Comparison of ENCODE assay signal across 8 cellular contexts in the genomic region with DNA sequence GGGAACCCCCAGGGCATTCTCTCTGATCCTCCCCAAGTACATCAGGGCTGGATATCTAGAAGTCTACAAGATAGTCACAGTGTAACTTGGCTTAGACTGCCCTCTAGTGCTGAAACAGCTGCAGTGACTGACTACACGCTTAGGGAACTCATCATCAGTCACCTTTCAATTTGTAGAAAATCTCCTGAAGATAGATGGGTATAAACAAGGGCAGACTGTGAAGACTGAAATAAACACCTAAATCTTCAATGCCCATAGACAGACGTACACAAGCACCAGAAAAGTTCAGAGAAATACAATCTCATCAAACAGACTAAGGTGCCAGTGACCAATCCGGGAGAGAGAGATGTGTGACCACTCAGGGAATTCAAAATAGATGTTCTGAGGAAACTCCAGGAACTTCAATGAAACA. TPM values are rescaled to one million over a fixed set of nuclear protein-coding genes. Genes with fewer than 3 reads are reported as not detected.
A peak's percentile ranks its signal among the peaks of the same experiment; 100 is the strongest.
DNase-seq lines count a peak whose midpoint lies in the region; ATAC-seq, FAIRE-seq and TF ChIP-seq lines count a peak whose summit lies in the region.

No MANE protein-coding gene starts in this region.

- H3K4me3 Mint-ChIP-seq in naive thymus-derived CD8-positive, alpha-beta T cell: no peak overlapping the region

- POLR2A ChIA-PET in naive thymus-derived CD8-positive, alpha-beta T cell (lab: Charles Lee): no interaction called here

- H3K27ac Mint-ChIP-seq in naive thymus-derived CD8-positive, alpha-beta T cell: peak overlapping the region in 3 of 10 donors; percentile 20 to 61 (median 33)

- H3K27me3 Mint-ChIP-seq in naive thymus-derived CD8-positive, alpha-beta T cell: no peaks in the 10 kb centered on the region

- peaks cover 0 to 4% (median 0%) of the 10 kb centered on the region in 9 donors for H3K9me3 Mint-ChIP-seq in naive thymus-derived CD8-positive, alpha-beta T cell

- H3K9me3 ChIP-seq in tibial artery: no peaks in the 10 kb centered on the region

- FAIRE-seq in GM12891 (lab: Jason Lieb, UNC): peak; percentile 81

- peak; percentile 82 to 89 for TF ChIP-seq CTCF in tibial artery (IDR thresholded peaks at IDR 0.05)

- intact Hi-C loops in tibial artery (cut with DNase I; ENCODE audit: low total_unique reads): loop anchor here (5.0 kb wide), 1 partner anchor 84 kb away; no protein-coding TSS in a partner anchor

- peaks cover 10 to 78% (median 44%) of the 10 kb centered on the region in 3 donors for H3K36me3 Mint-ChIP-seq in naive thymus-derived CD8-positive, alpha-beta T cell

- H3K36me3 ChIP-seq in tibial artery: peaks cover 0 to 10% (median 8%) of the 10 kb centered on the region in 3 donors

- DNase-seq in ACHN: peak; percentile 77
- peak; percentile 28 for DNase-seq in GM12891 (ENCODE audit: insufficient read length, low spot score)
- DNase-seq in NCI-H526 treated with DMSO at 0.1 percent for 48 hours (lab: John Stamatoyannopoulos, UW): peak; percentile 4
- peak; percentile 37 to 39 for DNase-seq in activated CD4-positive, alpha-beta T cell treated with anti-CD3 and anti-CD28 coated beads, Interleukin-2, amount 50 U/mL, for 4 hours
- peak; percentile 81 to 89 for DNase-seq in erythroblast (lab: John Stamatoyannopoulos, UW)
- DNase-seq in naive thymus-derived CD8-positive, alpha-beta T cell: peak in 9 of 10 donors; percentile 17 to 67 (median 51)
- peak in 1 of 2 donors; percentile 44 for DNase-seq in tibial artery

- H3K27ac ChIP-seq in tibial artery: peak overlapping the region in 1 of 2 donors; percentile 42

- H3K4me3 ChIP-seq in tibial artery: no peak overlapping the region

- peaks cover 0 to 3% (median 1%) of the 10 kb centered on the region in 4 donors for H3K4me1 Mint-ChIP-seq in naive thymus-derived CD8-positive, alpha-beta T cell

- peaks cover 0 to 14% (median 0%) of the 10 kb centered on the region in 4 donors for H3K4me1 ChIP-seq in tibial artery

- H3K27me3 ChIP-seq in tibial artery: no peaks in the 10 kb centered on the region

- TF ChIP-seq POLR2A in GM12891 (IDR thresholded peaks at IDR 0.05; ENCODE audit: low read depth, low read length) (no peak), erythroblast (IDR thresholded peaks at IDR 0.05; ENCODE audit: low read length) (no peak)

- ATAC-seq in HG03097 (IDR thresholded peaks at IDR 0.05; ENCODE audit: low FRiP score, unreplicated experiment): peak; percentile 68
- ATAC-seq in naive thymus-derived CD8-positive, alpha-beta T cell: peak; percentile 78 to 91

- in situ Hi-C loops in ACHN (cut with HindIII; ENCODE audit: low pct_ligation_motif_present, low pct_unique_long_range_greater_than_20kb, low sequenced_read_pairs): no loop called here

TF ChIP-seq in GM12891, 5 proteins besides CTCF, POLR2A, EP300 and RAD21:
- no peak for TF ChIP-seq SPI1 (IDR thresholded peaks at IDR 0.05; ENCODE audit: low read depth, low read length)
- no peak for TF ChIP-seq TAF1 (IDR thresholded peaks at IDR 0.05; ENCODE audit: low read depth, low read length)
- TF ChIP-seq POLR2AphosphoS5 (IDR thresholded peaks at IDR 0.05; ENCODE audit: low read depth, low read length): no peak
- no peak for TF ChIP-seq POU2F2 (IDR thresholded peaks at IDR 0.05; ENCODE audit: low read depth, low read length)
- TF ChIP-seq PAX5 (IDR thresholded peaks at IDR 0.05; ENCODE audit: insufficient read depth, low read length, severe bottlenecking): no peak

RNA-seq across cellular contexts. Expression of a gene that starts 46.6 kb away (rescaled TPM):
- polyA plus RNA-seq in GM12891 (2012; ENCODE audit: low read depth, missing spikeins): 8.0 TPM
- total RNA-seq in naive thymus-derived CD8-positive, alpha-beta T cell: 10 to 100 TPM; 13.3 to 15.5 TPM
- 10 to 100 TPM in 1 of 3 donors, 1 to 10 TPM in 2; 8.0 to 10.5 (median 8.3) TPM for polyA plus RNA-seq in naive thymus-derived CD8-positive, alpha-beta T cell
